1 cellular context compared by ENCODE assay signal in genomic region chr3:187989458-187990153, GRCh38.
TF ChIP-seq lines count a peak whose summit lies in the region.

No MANE protein-coding gene starts in this region.

TF ChIP-seq in H1, 55 proteins besides CTCF, POLR2A, EP300 and RAD21 (continued from another document):
- TF ChIP-seq SUZ12 (IDR thresholded peaks at IDR 0.05; ENCODE audit: low read length) (no peak), SRF (IDR thresholded peaks at IDR 0.05; ENCODE audit: low read depth, low read length) (no peak), NRF1 (IDR thresholded peaks at IDR 0.05; ENCODE audit: low read depth, low read length) (no peak), BRCA1 (IDR thresholded peaks at IDR 0.05; ENCODE audit: low read depth, low read length) (no peak), RBBP5 (IDR thresholded peaks at IDR 0.05; ENCODE audit: borderline replicate concordance, low read depth, low read length) (no peak; the same call in 1 of the 2 replicates), POLR2AphosphoS5 (IDR thresholded peaks at IDR 0.05; ENCODE audit: low read depth, low read length) (no peak), E2F6 (IDR thresholded peaks at IDR 0.05) (peak; percentile 17; the same call in 1 of the 2 replicates), SIRT6 (IDR thresholded peaks at IDR 0.05; ENCODE audit: low read length) (no peak), SIX5 (IDR thresholded peaks at IDR 0.05; ENCODE audit: low read depth, low read length) (no peak), CHD7 (IDR thresholded peaks at IDR 0.05; ENCODE audit: insufficient replicate concordance, low read length) (no peak), FOSL1 (IDR thresholded peaks at IDR 0.05; ENCODE audit: insufficient read depth, low read depth, low read length) (no peak), GTF2F1 (IDR thresholded peaks at IDR 0.05; ENCODE audit: borderline replicate concordance, low read depth, low read length) (no peak), ASH2L (IDR thresholded peaks at IDR 0.05; ENCODE audit: low read length) (peak; percentile 97), SAP30 (IDR thresholded peaks at IDR 0.05; ENCODE audit: insufficient read depth, insufficient replicate concordance, low read length) (no peak), BCL11A (IDR thresholded peaks at IDR 0.05; ENCODE audit: low read depth in 2 of 2, low read length in 2 of 2) (no peak), SP2 (IDR thresholded peaks at IDR 0.05; ENCODE audit: low read length) (no peak), GABPA (IDR thresholded peaks at IDR 0.05; ENCODE audit: borderline replicate concordance, insufficient read depth, low read length) (no peak), RNF2 (IDR thresholded peaks at IDR 0.05; ENCODE audit: borderline replicate concordance, low read depth, low read length, missing control alignments, poor library complexity, severe bottlenecking) (no peak), TAF1 (IDR thresholded peaks at IDR 0.05; ENCODE audit: low read depth, low read length) (0 out of 2 replicates have a peak, but pooled peaks have one; percentile 48), RXRA (IDR thresholded peaks at IDR 0.05; ENCODE audit: insufficient read depth, low read depth, low read length) (no peak), TAF7 (optimal IDR thresholded peaks at IDR 0.05; ENCODE audit: borderline replicate concordance, low read depth, low read length) (no peak), CHD1 (IDR thresholded peaks at IDR 0.05; ENCODE audit: low read depth, low read length) (no peak), ATF2 (IDR thresholded peaks at IDR 0.05; ENCODE audit: low read length) (no peak), ZNF274 (IDR thresholded peaks at IDR 0.05; ENCODE audit: borderline replicate concordance, extremely low read depth, low read length) (no peak), YY1 (IDR thresholded peaks at IDR 0.05; ENCODE audit: low read depth, low read length) (peak; percentile 67; the same call in 1 of the 2 replicates), KDM5A (IDR thresholded peaks at IDR 0.05; ENCODE audit: low read length) (no peak), PHF8 (conservative IDR thresholded peaks at IDR 0.05; ENCODE audit: low read depth, low read length) (no peak), BACH1 (IDR thresholded peaks at IDR 0.05; ENCODE audit: low read length) (no peak), NANOG (IDR thresholded peaks at IDR 0.05; ENCODE audit: insufficient read depth, low read depth, low read length, poor library complexity, severe bottlenecking) (no peak), CHD2 (IDR thresholded peaks at IDR 0.05; ENCODE audit: low read length) (peak; percentile 33; the same call in 1 of the 2 replicates), SP1 (IDR thresholded peaks at IDR 0.05; ENCODE audit: low read depth, low read length) (peak; percentile 57; the same call in 1 of the 2 replicates), HDAC2 (IDR thresholded peaks at IDR 0.05; ENCODE audit: borderline replicate concordance in 1 of 2, low read depth in 2 of 2, low read length in 2 of 2) (0 out of 4 replicates have a peak, but pooled peaks of 1 of the 2 experiments have one; percentile 27), TEAD4 (IDR thresholded peaks at IDR 0.05; ENCODE audit: low read depth, low read length) (peak; percentile 91), MAFK (IDR thresholded peaks at IDR 0.05; ENCODE audit: low read depth, low read length) (no peak), HDAC6 (IDR thresholded peaks at IDR 0.05; ENCODE audit: low read depth, low read length) (no peak), TCF12 (IDR thresholded peaks at IDR 0.05; ENCODE audit: low read depth, low read length) (peak; percentile 98), KDM1A (IDR thresholded peaks at IDR 0.05; ENCODE audit: borderline replicate concordance, low read length) (no peak), CBX8 (IDR thresholded peaks at IDR 0.05; ENCODE audit: borderline replicate concordance, low read depth, low read length) (no peak), USF2 (IDR thresholded peaks at IDR 0.05; ENCODE audit: low read length) (no peak), TBP (IDR thresholded peaks at IDR 0.05; ENCODE audit: low read depth, low read length) (0 out of 2 replicates have a peak, but pooled peaks have one; percentile 28), ATF3 (IDR thresholded peaks at IDR 0.05; ENCODE audit: insufficient read depth, low read depth, low read length) (no peak), CREB1 (IDR thresholded peaks at IDR 0.05) (no peak), CEBPB (IDR thresholded peaks at IDR 0.05; ENCODE audit: low read depth, low read length) (no peak), SP4 (IDR thresholded peaks at IDR 0.05; ENCODE audit: low read length) (0 out of 2 replicates have a peak, but pooled peaks have one; percentile 64), RFX5 (IDR thresholded peaks at IDR 0.05; ENCODE audit: borderline replicate concordance, low read depth, low read length) (no peak), CTBP2 (IDR thresholded peaks at IDR 0.05; ENCODE audit: borderline replicate concordance, insufficient read depth, insufficient read length, low read length) (peak; percentile 97), JUND (IDR thresholded peaks at IDR 0.05; ENCODE audit: low read length) (no peak), CBX5 (IDR thresholded peaks at IDR 0.05; ENCODE audit: low read depth, low read length) (no peak), SIN3A (conservative IDR thresholded peaks at IDR 0.05 in 1 of 2, IDR thresholded peaks at IDR 0.05 in 1 of 2; ENCODE audit: low read depth in 1 of 2, low read length in 2 of 2) (0 out of 4 replicates have a peak, but pooled peaks of 1 of the 2 experiments have one; percentile 46), EZH2 (IDR thresholded peaks at IDR 0.05; ENCODE audit: low read depth, low read length, severe bottlenecking) (no peak), MAX (IDR thresholded peaks at IDR 0.05) (peak; percentile 60; the same call in 1 of the 2 replicates), KDM4A (IDR thresholded peaks at IDR 0.05; ENCODE audit: low read depth, low read length, severe bottlenecking) (no peak)
